In the genomic region with DNA sequence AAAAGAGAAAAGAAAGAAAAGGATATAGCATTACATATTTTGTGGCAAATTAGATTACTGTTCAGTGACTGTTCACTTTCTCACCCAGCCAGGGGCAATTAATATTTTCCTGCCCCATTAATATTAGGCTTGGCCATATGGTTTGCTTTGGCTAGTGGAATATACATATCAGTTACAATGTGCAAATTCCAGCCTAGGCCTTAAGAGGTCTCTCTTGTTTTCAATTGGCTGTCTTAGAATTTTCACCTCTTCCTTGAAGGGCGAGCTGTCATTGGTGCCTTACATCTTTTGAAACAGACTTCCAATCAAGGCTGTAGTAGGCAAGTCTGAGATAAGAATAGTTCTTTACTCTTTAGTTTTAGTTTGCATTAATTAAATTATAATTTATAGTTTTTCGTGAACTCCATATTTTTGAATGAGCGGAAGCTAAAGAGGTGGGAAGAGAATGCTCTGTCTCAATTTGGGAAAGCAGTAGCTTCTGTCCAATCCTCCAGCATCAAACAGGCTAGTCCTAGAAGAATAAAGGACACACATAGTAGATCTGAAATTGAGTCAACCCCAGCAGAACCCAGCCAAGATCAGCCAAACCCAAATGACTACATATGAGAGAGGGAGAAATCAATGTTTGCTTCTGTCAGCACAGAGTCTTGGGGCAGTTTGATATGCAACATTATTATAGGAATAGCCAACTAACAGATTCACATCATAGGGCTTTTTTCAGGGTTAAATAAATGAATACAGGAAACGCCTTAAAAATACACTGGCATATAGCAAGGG, we compare ENCODE assay signal across 18 cellular contexts.
"Had no signal": no experiment of that assay in that cellular context is flagged by ENCODE, and none has a peak within 500 bp of the region (broad histone marks: within the 10 kb centered on the region; RNA-seq: fewer than 3 reads in every experiment).

No MANE protein-coding gene starts in this region.

- H3K4me1 ChIP-seq: esophagus squamous epithelium had no signal

- H3K36me3 ChIP-seq: esophagus squamous epithelium, left ventricle myocardium inferior had no signal

- ATAC-seq: activated CD8-positive, alpha-beta T cell treated with anti-CD3 and anti-CD28 coated beads, Interleukin-2, amount 10 ng/mL, durations not matched to agents 7 days and 5 days; activated naive CD4-positive, alpha-beta T cell treated with anti-CD3 and anti-CD28 coated beads, Interleukin-2, amount 50 U/mL, for 72 hours; activated T-cell treated with anti-CD3 and anti-CD28 coated beads, Interleukin-2, amount 50 U/mL, for 72 hours; natural killer cell; stimulated activated effector memory CD8-positive, alpha-beta T cell treated with anti-CD3 and anti-CD28 coated beads, Interleukin-12 subunit alpha, Interleukin-12 subunit beta, amount 100 ng/mL, for 72 hours had no signal

- H3K4me3 ChIP-seq: coronary artery, esophagus squamous epithelium, left ventricle myocardium inferior had no signal

- DNase-seq: activated B cell treated with CpG ODN at 0.5 μM for 24 hours; activated CD4-positive, alpha-beta T cell treated with anti-CD3 and anti-CD28 coated beads for 48 hours; activated CD8-positive, alpha-beta memory T cell treated with anti-CD3 and anti-CD28 coated beads, Interleukin-2, amount 50 U/mL, for 48 hours; activated CD8-positive, alpha-beta T cell treated with anti-CD3 and anti-CD28 coated beads, Interleukin-2, amount 10 ng/mL, durations not matched to agents 7 days and 5 days; activated gamma-delta T cell; activated T-cell treated with anti-CD3 and anti-CD28 coated beads, Interleukin-2, amount 50 U/mL, for 72 hours; caudate nucleus; effector CD4-positive, alpha-beta T cell; esophagus squamous epithelium; glutamatergic neuron; hypothalamus; left ventricle myocardium inferior; natural killer cell; stimulated activated CD4-positive, alpha-beta T cell treated with anti-CD3 and anti-CD28 coated beads, Interleukin-12 subunit alpha, Interleukin-12 subunit beta, amount 100 ng/mL, for 4 hours; stimulated activated CD4-positive, alpha-beta T cell treated with anti-CD3 and anti-CD28 coated beads, Interleukin-2, amount 100 ng/mL, for 24 hours had no signal

- H3K27ac ChIP-seq: coronary artery, esophagus squamous epithelium, left ventricle myocardium inferior had no signal

- H3K9me3 ChIP-seq: esophagus squamous epithelium, left ventricle myocardium inferior had no signal
